Comparison of ENCODE assay signal across 16 cellular contexts in the genomic region with DNA sequence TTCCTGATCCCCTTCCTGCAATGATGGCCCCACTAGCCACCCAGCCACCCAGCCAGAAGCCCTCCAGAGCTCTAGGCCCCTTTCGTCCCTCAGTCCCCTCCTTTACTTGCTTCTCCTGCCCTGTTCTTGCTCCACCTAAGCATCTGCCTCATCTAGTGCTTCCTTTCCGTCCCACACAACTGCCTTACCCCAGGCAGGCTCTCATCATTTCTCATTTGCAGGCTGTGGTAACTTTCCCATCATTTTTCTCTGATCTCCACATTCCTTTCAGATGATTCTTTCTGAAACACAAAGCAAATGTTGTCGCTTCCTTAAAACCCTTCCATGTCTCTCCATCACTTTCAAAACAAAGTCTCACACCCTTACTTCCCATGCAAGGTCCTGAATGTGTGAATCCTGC.
A peak's percentile ranks its signal among the peaks of the same experiment; 100 is the strongest.
DNase-seq lines count a peak whose midpoint lies in the region; ATAC-seq and TF ChIP-seq lines count a peak whose summit lies in the region.
"Had no signal": no experiment of that assay in that cellular context is flagged by ENCODE, and none has a peak within 500 bp of the region (broad histone marks: within the 10 kb centered on the region; RNA-seq: fewer than 3 reads in every experiment).

No MANE protein-coding gene starts in this region.

- H3K27ac ChIP-seq in adrenal gland (no peak overlapping the region), thyroid gland (no peak overlapping the region)
- H3K27ac ChIP-seq: uterus had no signal

- no peak for ATAC-seq in GM18498 (IDR thresholded peaks at IDR 0.05; ENCODE audit: unreplicated experiment)
- no peak for ATAC-seq in GM21423 (IDR thresholded peaks at IDR 0.05; ENCODE audit: unreplicated experiment)

- peak; percentile 8 for DNase-seq in AG09309 (ENCODE audit: low read depth)
- peak; percentile 83 for DNase-seq in HT1080 (ENCODE audit: low read depth)
- peak; percentile 41 for DNase-seq in astrocyte of the cerebellum (ENCODE audit: low read depth)
- peak; percentile 72 for DNase-seq in iris pigment epithelial cell (ENCODE audit: low read depth)
- DNase-seq in adrenal gland, result no peak
- DNase-seq in thyroid gland, result no peak
- DNase-seq: activated CD4-positive, alpha-beta memory T cell treated with anti-CD3 and anti-CD28 coated beads, Interleukin-2, amount 10 ng/mL, durations not matched to agents 7 days and 5 days; activated naive CD8-positive, alpha-beta T cell treated with anti-CD3 and anti-CD28 coated beads for 36 hours; activated T-cell treated with anti-CD3 and anti-CD28 coated beads, Interleukin-2, amount 50 U/mL, for 48 hours; NCI-H2081; NCI-H69; stimulated activated naive CD8-positive, alpha-beta T cell treated with anti-CD3 and anti-CD28 coated beads, Interleukin-15, amount 100 ng/mL, for 72 hours; uterus had no signal

- H3K9me3 ChIP-seq in adrenal gland (replicated peaks in 1 of 3) (no peaks in the 10 kb centered on the region), thyroid gland (no peaks in the 10 kb centered on the region)
- H3K9me3 ChIP-seq: HAP-1, uterus had no signal

- no peak for TF ChIP-seq CTCF in AG09309 (IDR thresholded peaks at IDR 0.05; ENCODE audit: control insufficient read depth, insufficient read depth, low read depth, low read length, missing control alignments)
- TF ChIP-seq CTCF in astrocyte of the cerebellum (IDR thresholded peaks at IDR 0.05; ENCODE audit: low read depth, low read length, missing control alignments), result no peak
- no peak for TF ChIP-seq CTCF in adrenal gland (IDR thresholded peaks at IDR 0.05)
- TF ChIP-seq CTCF in thyroid gland (IDR thresholded peaks at IDR 0.05), result no peak

- H3K27me3 ChIP-seq in adrenal gland (no peaks in the 10 kb centered on the region), thyroid gland (no peaks in the 10 kb centered on the region)
- H3K27me3 ChIP-seq: uterus had no signal

- TF ChIP-seq POLR2A in adrenal gland (IDR thresholded peaks at IDR 0.05) (no peak), thyroid gland (IDR thresholded peaks at IDR 0.05) (no peak)

- 48 to 58% (median 55%) methylated on average over 3 of the region's 3 CpGs for WGBS in adrenal gland, 4 donors
- 81 to 84% methylated on average over 3 of the region's 3 CpGs for WGBS in thyroid gland, 2 donors

- in situ Hi-C loops in astrocyte of the cerebellum (cut with HindIII; ENCODE audit: low sequenced_read_pairs), result no loop called here

- no peaks in the 10 kb centered on the region for H3K4me1 ChIP-seq in adrenal gland (replicated peaks in 1 of 2)
- H3K4me1 ChIP-seq in thyroid gland, result no peaks in the 10 kb centered on the region
- H3K4me1 ChIP-seq: HAP-1, uterus had no signal

- intact Hi-C loops in adrenal gland (cut with DNase I), result no loop called here
- intact Hi-C loops in thyroid gland (cut with DNase I), result no loop called here

- no peak overlapping the region for H3K4me3 ChIP-seq in AG09309 (ENCODE audit: control insufficient read depth, low read depth, low read length)
- H3K4me3 ChIP-seq in astrocyte of the cerebellum (ENCODE audit: low read depth, low read length), result no peak overlapping the region
- H3K4me3 ChIP-seq in adrenal gland, result no peak overlapping the region
- H3K4me3 ChIP-seq in thyroid gland (replicated peaks in 1 of 3), result no peak overlapping the region
- H3K4me3 ChIP-seq: HAP-1, uterus had no signal

- H3K36me3 ChIP-seq in adrenal gland (replicated peaks in 1 of 2) (no peaks in the 10 kb centered on the region), thyroid gland (no peaks in the 10 kb centered on the region)
- H3K36me3 ChIP-seq: HAP-1, uterus had no signal

Comparison
In these comparisons a context has a peak if more than half of its experiments do, and no peak if none do; other contexts are left out.
1. DNase-seq: peak in AG09309 (single experiment), HT1080 (single experiment), astrocyte of the cerebellum (single experiment) and iris pigment epithelial cell (single experiment); none in adrenal gland (0 of 7) and thyroid gland (0 of 2).